Comparison of ENCODE assay signal across 11 cellular contexts in the genomic region with DNA sequence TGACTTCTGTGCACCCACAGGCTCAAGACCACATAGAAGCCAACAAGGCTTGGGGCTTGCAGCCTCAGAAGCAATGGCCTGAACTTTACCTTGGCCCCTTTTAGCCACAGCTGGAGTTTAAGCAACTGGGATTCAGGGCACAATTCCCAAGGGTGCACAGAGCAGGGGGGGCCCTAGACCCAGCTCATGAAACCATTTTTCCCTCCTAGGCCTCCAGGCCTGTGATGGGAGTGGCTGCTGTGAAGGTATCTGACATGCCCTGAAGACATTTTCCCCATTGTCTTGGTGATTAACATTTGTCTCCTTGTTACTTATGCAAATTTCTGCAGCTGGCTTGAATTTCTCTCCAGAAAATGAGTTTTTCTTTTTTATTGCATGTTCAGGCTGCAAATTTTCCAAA. TPM values are rescaled to one million over a fixed set of nuclear protein-coding genes. Genes with fewer than 3 reads are reported as not detected.
"Had no signal": no experiment of that assay in that cellular context is flagged by ENCODE, and none has a peak within 500 bp of the region (broad histone marks: within the 10 kb centered on the region; RNA-seq: fewer than 3 reads in every experiment).

No MANE protein-coding gene starts in this region.

- H3K27me3 Mint-ChIP-seq: IgD-negative memory B cell had no signal

- DNase-seq: IMR-90, KBM-7, KG1 had no signal

- H3K27ac Mint-ChIP-seq: IgD-negative memory B cell had no signal

- H3K36me3 Mint-ChIP-seq: IgD-negative memory B cell had no signal

- H3K27ac ChIP-seq: HL-60, KMS-11 had no signal

- H3K4me3 ChIP-seq: K562 had no signal

- ATAC-seq: HepG2, K562 had no signal

- H3K4me2 ChIP-seq: KMS-11 had no signal

- H3K4me1 Mint-ChIP-seq: IgD-negative memory B cell had no signal

- FAIRE-seq: HepG2, HTR-8/SVneo, K562 had no signal

RNA-seq across cellular contexts. Expression of a gene that starts 55.7 kb away (rescaled TPM):
- total RNA-seq: HepG2, HT-29, HT1080, K562 had no signal
- polyA plus RNA-seq: HepG2, IgD-negative memory B cell, K562 had no signal
